Comparison of ENCODE assay signal across 1 cellular context in the genomic region with DNA sequence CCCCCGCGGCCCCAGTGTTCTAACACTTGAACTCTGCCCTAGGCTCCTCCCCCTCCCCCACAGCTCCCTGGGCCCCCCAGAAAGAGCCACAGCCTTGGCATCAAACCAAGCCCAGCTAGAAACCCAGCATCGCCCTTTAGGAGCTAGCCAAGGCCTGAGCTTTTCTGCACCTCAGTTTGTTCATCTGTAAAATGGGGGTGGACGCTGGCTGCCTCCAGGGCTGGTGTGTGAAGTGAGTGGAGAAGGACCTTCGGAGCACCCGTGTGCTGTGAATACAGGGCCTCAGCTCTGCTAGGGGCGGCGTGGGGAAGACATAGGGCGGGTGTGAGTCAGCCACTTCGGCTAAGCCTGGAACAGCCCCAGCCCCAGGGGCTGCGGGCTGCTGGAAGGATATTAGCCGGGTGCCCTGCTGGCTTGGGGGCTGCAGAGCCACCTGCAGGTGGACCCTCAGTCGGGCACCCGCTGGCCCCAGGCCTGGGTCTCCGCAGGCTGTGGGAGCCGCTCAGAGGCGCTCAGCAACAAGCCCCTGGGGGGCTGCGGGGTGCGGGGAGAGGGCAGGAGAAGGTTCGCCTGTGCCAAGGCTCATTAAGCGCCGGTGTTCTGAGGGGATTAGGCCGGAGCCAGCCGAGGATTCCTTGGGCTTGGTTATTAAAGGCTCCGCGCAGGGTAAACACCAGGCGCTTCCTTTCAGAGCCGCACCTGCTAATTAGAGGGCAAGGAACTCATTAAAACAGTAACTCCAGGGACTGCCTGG.
A peak's percentile ranks its signal among the peaks of the same experiment; 100 is the strongest.
TF ChIP-seq lines count a peak whose summit lies in the region.

No MANE protein-coding gene starts in this region.

TF ChIP-seq in K562, 482 proteins besides CTCF, POLR2A, EP300 and RAD21 (continues in another document):
- TF ChIP-seq ZBTB1 (CRISPR knock-in tag; IDR thresholded peaks at IDR 0.05; ENCODE audit: borderline replicate concordance, low read depth) = no peak
- no peak for TF ChIP-seq ZNF766 (CRISPR knock-in tag; conservative IDR thresholded peaks at IDR 0.05)
- TF ChIP-seq EZH2 (IDR thresholded peaks at IDR 0.05; ENCODE audit: borderline replicate concordance, low read depth, low read length) = no peak
- TF ChIP-seq TBP (optimal IDR thresholded peaks at IDR 0.05; ENCODE audit: low read depth, low read length) = no peak
- TF ChIP-seq CHD4 (IDR thresholded peaks at IDR 0.05; ENCODE audit: insufficient read depth, insufficient replicate concordance, low read depth, low read length, poor library complexity, severe bottlenecking) = peak; percentile 98
- peak; percentile 58 for TF ChIP-seq NFIC (IDR thresholded peaks at IDR 0.05)
- peak; percentile 21 for TF ChIP-seq RBBP5 (IDR thresholded peaks at IDR 0.05; ENCODE audit: borderline replicate concordance, insufficient read depth, low read length, poor library complexity, severe bottlenecking)
- TF ChIP-seq GATAD2A (IDR thresholded peaks at IDR 0.05) = 0 out of 2 replicates have a peak, but pooled peaks have one; percentile 21
- 0 out of 2 replicates have a peak, but pooled peaks have one; percentile 17 for TF ChIP-seq XRCC5 (IDR thresholded peaks at IDR 0.05; ENCODE audit: low read depth, low read length)
- TF ChIP-seq TOE1 (IDR thresholded peaks at IDR 0.05; ENCODE audit: borderline replicate concordance) = no peak
- TF ChIP-seq TOE1 (CRISPR knock-in tag; IDR thresholded peaks at IDR 0.05; ENCODE audit: borderline replicate concordance, low read depth) = no peak
- TF ChIP-seq, protein P1, sequence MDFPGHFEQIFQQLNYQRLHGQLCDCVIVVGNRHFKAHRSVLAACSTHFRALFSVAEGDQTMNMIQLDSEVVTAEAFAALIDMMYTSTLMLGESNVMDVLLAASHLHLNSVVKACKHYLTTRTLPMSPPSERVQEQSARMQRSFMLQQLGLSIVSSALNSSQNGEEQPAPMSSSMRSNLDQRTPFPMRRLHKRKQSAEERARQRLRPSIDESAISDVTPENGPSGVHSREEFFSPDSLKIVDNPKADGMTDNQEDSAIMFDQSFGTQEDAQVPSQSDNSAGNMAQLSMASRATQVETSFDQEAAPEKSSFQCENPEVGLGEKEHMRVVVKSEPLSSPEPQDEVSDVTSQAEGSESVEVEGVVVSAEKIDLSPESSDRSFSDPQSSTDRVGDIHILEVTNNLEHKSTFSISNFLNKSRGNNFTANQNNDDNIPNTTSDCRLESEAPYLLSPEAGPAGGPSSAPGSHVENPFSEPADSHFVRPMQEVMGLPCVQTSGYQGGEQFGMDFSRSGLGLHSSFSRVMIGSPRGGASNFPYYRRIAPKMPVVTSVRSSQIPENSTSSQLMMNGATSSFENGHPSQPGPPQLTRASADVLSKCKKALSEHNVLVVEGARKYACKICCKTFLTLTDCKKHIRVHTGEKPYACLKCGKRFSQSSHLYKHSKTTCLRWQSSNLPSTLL (IDR thresholded peaks at IDR 0.05) = no peak
- peak; percentile 97 for TF ChIP-seq ADNP (tag; IDR thresholded peaks at IDR 0.05)
- no peak for TF ChIP-seq MXI1 (IDR thresholded peaks at IDR 0.05; ENCODE audit: low read depth, low read length)
- TF ChIP-seq CHD1 (IDR thresholded peaks at IDR 0.05; ENCODE audit: low read length) = peak; percentile 41
- no peak for TF ChIP-seq MEF2A (IDR thresholded peaks at IDR 0.05; ENCODE audit: control insufficient read depth, low read depth, low read length)
- TF ChIP-seq, protein P2, sequence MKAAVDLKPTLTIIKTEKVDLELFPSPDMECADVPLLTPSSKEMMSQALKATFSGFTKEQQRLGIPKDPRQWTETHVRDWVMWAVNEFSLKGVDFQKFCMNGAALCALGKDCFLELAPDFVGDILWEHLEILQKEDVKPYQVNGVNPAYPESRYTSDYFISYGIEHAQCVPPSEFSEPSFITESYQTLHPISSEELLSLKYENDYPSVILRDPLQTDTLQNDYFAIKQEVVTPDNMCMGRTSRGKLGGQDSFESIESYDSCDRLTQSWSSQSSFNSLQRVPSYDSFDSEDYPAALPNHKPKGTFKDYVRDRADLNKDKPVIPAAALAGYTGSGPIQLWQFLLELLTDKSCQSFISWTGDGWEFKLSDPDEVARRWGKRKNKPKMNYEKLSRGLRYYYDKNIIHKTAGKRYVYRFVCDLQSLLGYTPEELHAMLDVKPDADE (conservative IDR thresholded peaks at IDR 0.05; ENCODE audit: control insufficient read depth, low read depth, low read length) = no peak
- TF ChIP-seq ZNF197 (CRISPR knock-in tag; IDR thresholded peaks at IDR 0.05; ENCODE audit: low read depth) = no peak
- TF ChIP-seq MAFG (tag; conservative IDR thresholded peaks at IDR 0.05) = no peak
- peak; percentile 97 for TF ChIP-seq HDAC2 (IDR thresholded peaks at IDR 0.05)
- 0 out of 2 replicates have a peak, but pooled peaks have one; percentile 12 for TF ChIP-seq DMBX1 (CRISPR knock-in tag; IDR thresholded peaks at IDR 0.05; ENCODE audit: borderline replicate concordance)
- TF ChIP-seq ETS2 (tag; IDR thresholded peaks at IDR 0.05; ENCODE audit: borderline replicate concordance, poor library complexity, severe bottlenecking) = no peak
- TF ChIP-seq XRCC3 (IDR thresholded peaks at IDR 0.05) = no peak
- peak; percentile 74 to 89; a peak in 3 of 4 replicates for TF ChIP-seq HDAC1 (IDR thresholded peaks at IDR 0.05)
- TF ChIP-seq, protein P3, sequence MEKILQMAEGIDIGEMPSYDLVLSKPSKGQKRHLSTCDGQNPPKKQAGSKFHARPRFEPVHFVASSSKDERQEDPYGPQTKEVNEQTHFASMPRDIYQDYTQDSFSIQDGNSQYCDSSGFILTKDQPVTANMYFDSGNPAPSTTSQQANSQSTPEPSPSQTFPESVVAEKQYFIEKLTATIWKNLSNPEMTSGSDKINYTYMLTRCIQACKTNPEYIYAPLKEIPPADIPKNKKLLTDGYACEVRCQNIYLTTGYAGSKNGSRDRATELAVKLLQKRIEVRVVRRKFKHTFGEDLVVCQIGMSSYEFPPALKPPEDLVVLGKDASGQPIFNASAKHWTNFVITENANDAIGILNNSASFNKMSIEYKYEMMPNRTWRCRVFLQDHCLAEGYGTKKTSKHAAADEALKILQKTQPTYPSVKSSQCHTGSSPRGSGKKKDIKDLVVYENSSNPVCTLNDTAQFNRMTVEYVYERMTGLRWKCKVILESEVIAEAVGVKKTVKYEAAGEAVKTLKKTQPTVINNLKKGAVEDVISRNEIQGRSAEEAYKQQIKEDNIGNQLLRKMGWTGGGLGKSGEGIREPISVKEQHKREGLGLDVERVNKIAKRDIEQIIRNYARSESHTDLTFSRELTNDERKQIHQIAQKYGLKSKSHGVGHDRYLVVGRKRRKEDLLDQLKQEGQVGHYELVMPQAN (IDR thresholded peaks at IDR 0.05; ENCODE audit: borderline replicate concordance) = no peak
- no peak for TF ChIP-seq ZNF696 (CRISPR knock-in tag; conservative IDR thresholded peaks at IDR 0.05)
- no peak for TF ChIP-seq GATA2 (CRISPR knock-in tag; IDR thresholded peaks at IDR 0.05)
- TF ChIP-seq KDM1A (IDR thresholded peaks at IDR 0.05) = peak; percentile 92 to 98
- TF ChIP-seq PTBP1 (IDR thresholded peaks at IDR 0.05; ENCODE audit: low read depth, low read length) = 0 out of 2 replicates have a peak, but pooled peaks have one; percentile 66
- TF ChIP-seq, protein P4, sequence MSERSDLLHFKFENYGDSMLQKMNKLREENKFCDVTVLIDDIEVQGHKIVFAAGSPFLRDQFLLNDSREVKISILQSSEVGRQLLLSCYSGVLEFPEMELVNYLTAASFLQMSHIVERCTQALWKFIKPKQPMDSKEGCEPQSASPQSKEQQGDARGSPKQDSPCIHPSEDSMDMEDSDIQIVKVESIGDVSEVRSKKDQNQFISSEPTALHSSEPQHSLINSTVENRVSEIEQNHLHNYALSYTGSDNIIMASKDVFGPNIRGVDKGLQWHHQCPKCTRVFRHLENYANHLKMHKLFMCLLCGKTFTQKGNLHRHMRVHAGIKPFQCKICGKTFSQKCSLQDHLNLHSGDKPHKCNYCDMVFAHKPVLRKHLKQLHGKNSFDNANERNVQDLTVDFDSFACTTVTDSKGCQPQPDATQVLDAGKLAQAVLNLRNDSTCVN (CRISPR knock-in tag; IDR thresholded peaks at IDR 0.05) = no peak
- TF ChIP-seq ZNF551 (CRISPR knock-in tag; IDR thresholded peaks at IDR 0.05) = no peak
- TF ChIP-seq, protein P5, sequence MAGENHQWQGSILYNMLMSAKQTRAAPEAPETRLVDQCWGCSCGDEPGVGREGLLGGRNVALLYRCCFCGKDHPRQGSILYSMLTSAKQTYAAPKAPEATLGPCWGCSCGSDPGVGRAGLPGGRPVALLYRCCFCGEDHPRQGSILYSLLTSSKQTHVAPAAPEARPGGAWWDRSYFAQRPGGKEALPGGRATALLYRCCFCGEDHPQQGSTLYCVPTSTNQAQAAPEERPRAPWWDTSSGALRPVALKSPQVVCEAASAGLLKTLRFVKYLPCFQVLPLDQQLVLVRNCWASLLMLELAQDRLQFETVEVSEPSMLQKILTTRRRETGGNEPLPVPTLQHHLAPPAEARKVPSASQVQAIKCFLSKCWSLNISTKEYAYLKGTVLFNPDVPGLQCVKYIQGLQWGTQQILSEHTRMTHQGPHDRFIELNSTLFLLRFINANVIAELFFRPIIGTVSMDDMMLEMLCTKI (IDR thresholded peaks at IDR 0.05; ENCODE audit: partially characterized antibody) = no peak
- TF ChIP-seq CREBBP (IDR thresholded peaks at IDR 0.05; ENCODE audit: low read depth, low read length) = no peak
- no peak for TF ChIP-seq TCF7L2 (IDR thresholded peaks at IDR 0.05; ENCODE audit: low read depth, low read length)
- TF ChIP-seq FOXJ3 (CRISPR knock-in tag; IDR thresholded peaks at IDR 0.05) = no peak
- no peak for TF ChIP-seq DPF2 (IDR thresholded peaks at IDR 0.05)
- no peak for TF ChIP-seq TBL1XR1 (IDR thresholded peaks at IDR 0.05; ENCODE audit: low read length in 2 of 2)
- TF ChIP-seq NCOA4 (IDR thresholded peaks at IDR 0.05; ENCODE audit: partially characterized antibody) = peak; percentile 31
- no peak for TF ChIP-seq GATAD2B (IDR thresholded peaks at IDR 0.05; ENCODE audit: borderline replicate concordance)
- peak; percentile 27 for TF ChIP-seq PCBP1 (IDR thresholded peaks at IDR 0.05; ENCODE audit: low read depth, low read length, poor library complexity, severe bottlenecking)
- no peak for TF ChIP-seq ZNF174 (CRISPR knock-in tag; IDR thresholded peaks at IDR 0.05)
- TF ChIP-seq, protein P6, sequence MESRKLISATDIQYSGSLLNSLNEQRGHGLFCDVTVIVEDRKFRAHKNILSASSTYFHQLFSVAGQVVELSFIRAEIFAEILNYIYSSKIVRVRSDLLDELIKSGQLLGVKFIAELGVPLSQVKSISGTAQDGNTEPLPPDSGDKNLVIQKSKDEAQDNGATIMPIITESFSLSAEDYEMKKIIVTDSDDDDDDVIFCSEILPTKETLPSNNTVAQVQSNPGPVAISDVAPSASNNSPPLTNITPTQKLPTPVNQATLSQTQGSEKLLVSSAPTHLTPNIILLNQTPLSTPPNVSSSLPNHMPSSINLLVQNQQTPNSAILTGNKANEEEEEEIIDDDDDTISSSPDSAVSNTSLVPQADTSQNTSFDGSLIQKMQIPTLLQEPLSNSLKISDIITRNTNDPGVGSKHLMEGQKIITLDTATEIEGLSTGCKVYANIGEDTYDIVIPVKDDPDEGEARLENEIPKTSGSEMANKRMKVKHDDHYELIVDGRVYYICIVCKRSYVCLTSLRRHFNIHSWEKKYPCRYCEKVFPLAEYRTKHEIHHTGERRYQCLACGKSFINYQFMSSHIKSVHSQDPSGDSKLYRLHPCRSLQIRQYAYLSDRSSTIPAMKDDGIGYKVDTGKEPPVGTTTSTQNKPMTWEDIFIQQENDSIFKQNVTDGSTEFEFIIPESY (CRISPR knock-in tag; IDR thresholded peaks at IDR 0.05) = no peak
- peak; percentile 50; the same call in 1 of the 2 replicates for TF ChIP-seq ZBTB7A (IDR thresholded peaks at IDR 0.05; ENCODE audit: borderline replicate concordance, control insufficient read depth, low read depth, low read length)
- 0 out of 2 replicates have a peak, but pooled peaks have one; percentile 33 for TF ChIP-seq ZSCAN29 (IDR thresholded peaks at IDR 0.05)
- TF ChIP-seq ZNF561 (CRISPR knock-in tag; conservative IDR thresholded peaks at IDR 0.05) = no peak
- TF ChIP-seq ETV5 (CRISPR knock-in tag; IDR thresholded peaks at IDR 0.05; ENCODE audit: low read depth) = no peak
- TF ChIP-seq CBX1 (IDR thresholded peaks at IDR 0.05; ENCODE audit: low read depth) = peak; percentile 98
- TF ChIP-seq PTRF (tag; IDR thresholded peaks at IDR 0.05) = no peak
- peak; percentile 39 for TF ChIP-seq HMGN3 (IDR thresholded peaks at IDR 0.05; ENCODE audit: borderline replicate concordance, extremely low read depth, insufficient read length, low read depth, low read length)
- TF ChIP-seq MAZ (CRISPR knock-in tag; conservative IDR thresholded peaks at IDR 0.05 in 1 of 2, IDR thresholded peaks at IDR 0.05 in 1 of 2) = no peak
- peak; percentile 96 for TF ChIP-seq RBM25 (IDR thresholded peaks at IDR 0.05; ENCODE audit: low read depth, low read length, severe bottlenecking)
- peak; percentile 97 for TF ChIP-seq SMARCA5 (IDR thresholded peaks at IDR 0.05)
- TF ChIP-seq FIP1L1 (IDR thresholded peaks at IDR 0.05; ENCODE audit: low read depth, low read length, poor library complexity, severe bottlenecking) = peak; percentile 39
- no peak for TF ChIP-seq SRF (CRISPR knock-in tag; IDR thresholded peaks at IDR 0.05)
- TF ChIP-seq, protein P7, sequence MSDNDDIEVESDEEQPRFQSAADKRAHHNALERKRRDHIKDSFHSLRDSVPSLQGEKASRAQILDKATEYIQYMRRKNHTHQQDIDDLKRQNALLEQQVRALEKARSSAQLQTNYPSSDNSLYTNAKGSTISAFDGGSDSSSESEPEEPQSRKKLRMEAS (CRISPR knock-in tag; IDR thresholded peaks at IDR 0.05) = 0 out of 2 replicates have a peak, but pooled peaks have one; percentile 3
- 0 out of 2 replicates have a peak, but pooled peaks have one; percentile 2 for TF ChIP-seq TAL1 (IDR thresholded peaks at IDR 0.05)
- TF ChIP-seq, protein P8, sequence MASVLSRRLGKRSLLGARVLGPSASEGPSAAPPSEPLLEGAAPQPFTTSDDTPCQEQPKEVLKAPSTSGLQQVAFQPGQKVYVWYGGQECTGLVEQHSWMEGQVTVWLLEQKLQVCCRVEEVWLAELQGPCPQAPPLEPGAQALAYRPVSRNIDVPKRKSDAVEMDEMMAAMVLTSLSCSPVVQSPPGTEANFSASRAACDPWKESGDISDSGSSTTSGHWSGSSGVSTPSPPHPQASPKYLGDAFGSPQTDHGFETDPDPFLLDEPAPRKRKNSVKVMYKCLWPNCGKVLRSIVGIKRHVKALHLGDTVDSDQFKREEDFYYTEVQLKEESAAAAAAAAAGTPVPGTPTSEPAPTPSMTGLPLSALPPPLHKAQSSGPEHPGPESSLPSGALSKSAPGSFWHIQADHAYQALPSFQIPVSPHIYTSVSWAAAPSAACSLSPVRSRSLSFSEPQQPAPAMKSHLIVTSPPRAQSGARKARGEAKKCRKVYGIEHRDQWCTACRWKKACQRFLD (CRISPR knock-in tag; IDR thresholded peaks at IDR 0.05) = no peak
- peak; percentile 99 for TF ChIP-seq BCOR (IDR thresholded peaks at IDR 0.05)
- TF ChIP-seq HNRNPH1 (optimal IDR thresholded peaks at IDR 0.05; ENCODE audit: low read depth, low read length) = no peak
- TF ChIP-seq, protein P9, sequence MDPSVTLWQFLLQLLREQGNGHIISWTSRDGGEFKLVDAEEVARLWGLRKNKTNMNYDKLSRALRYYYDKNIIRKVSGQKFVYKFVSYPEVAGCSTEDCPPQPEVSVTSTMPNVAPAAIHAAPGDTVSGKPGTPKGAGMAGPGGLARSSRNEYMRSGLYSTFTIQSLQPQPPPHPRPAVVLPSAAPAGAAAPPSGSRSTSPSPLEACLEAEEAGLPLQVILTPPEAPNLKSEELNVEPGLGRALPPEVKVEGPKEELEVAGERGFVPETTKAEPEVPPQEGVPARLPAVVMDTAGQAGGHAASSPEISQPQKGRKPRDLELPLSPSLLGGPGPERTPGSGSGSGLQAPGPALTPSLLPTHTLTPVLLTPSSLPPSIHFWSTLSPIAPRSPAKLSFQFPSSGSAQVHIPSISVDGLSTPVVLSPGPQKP (CRISPR knock-in tag; IDR thresholded peaks at IDR 0.05) = no peak
- no peak for TF ChIP-seq ZFP30 (CRISPR knock-in tag; IDR thresholded peaks at IDR 0.05; ENCODE audit: borderline replicate concordance)
